In genomic region chr9:128636556-128637530, GRCh38 we compare ENCODE assay signal across 10 cellular contexts. TPM values are rescaled to one million over a fixed set of nuclear protein-coding genes. Genes with fewer than 3 reads are reported as not detected.
DNase-seq lines count a peak whose midpoint lies in the region; ATAC-seq and TF ChIP-seq lines count a peak whose summit lies in the region.
"Had no signal": no experiment of that assay in that cellular context is flagged by ENCODE, and none has a peak within 500 bp of the region (broad histone marks: within the 10 kb centered on the region; RNA-seq: fewer than 3 reads in every experiment).

No MANE protein-coding gene starts in this region.

- TF ChIP-seq CTCF in Panc1 (IDR thresholded peaks at IDR 0.05) (no peak), heart right ventricle (IDR thresholded peaks at IDR 0.05) (no peak), smooth muscle cell (IDR thresholded peaks at IDR 0.05; ENCODE audit: borderline replicate concordance, insufficient read depth, poor library complexity, severe bottlenecking) (no peak)

- H3K9ac ChIP-seq in smooth muscle cell (ENCODE audit: low read depth), result no peak overlapping the region

- no peak overlapping the region for H3K4me2 ChIP-seq in smooth muscle cell

- BruUV-seq in Panc1 (replicated peaks; lab: Mats Ljungman, UMichigan), result no TSS peak

- DNase-seq in H4 (ENCODE audit: low spot score) (peak; percentile 5), Panc1 (ENCODE audit: low read depth, low spot score) (no peak), heart right ventricle (no peak), smooth muscle cell (lab: John Stamatoyannopoulos, UW; ENCODE audit: unreplicated experiment) (no peak), aorta (no peak), AG08395 (ENCODE audit: low spot score) (no peak)
- DNase-seq: activated CD4-positive, CD25-positive, alpha-beta regulatory T cell; activated naive CD4-positive, alpha-beta T cell treated with anti-CD3 and anti-CD28 coated beads, Interleukin-2, amount 10 ng/mL, durations not matched to agents 7 days and 5 days had no signal

- CTCF ChIA-PET in Panc1 (lab: Charles Lee), result no interaction called here

- H3K4me1 ChIP-seq in Panc1 (ENCODE audit: control insufficient read depth, insufficient read depth, low read length) (peaks cover 32% of the 10 kb centered on the region), heart right ventricle (peaks cover 13 to 35% (median 20%) of the 10 kb centered on the region in 9 donors), smooth muscle cell (ENCODE audit: low read depth) (no peaks in the 10 kb centered on the region), aorta (ENCODE audit: control insufficient read depth in 1 of 2, insufficient read depth in 2 of 2, low read length in 2 of 2) (no peaks in the 10 kb centered on the region)

- H3K9me3 ChIP-seq in Panc1 (ENCODE audit: control insufficient read depth, insufficient read depth, low read depth, low read length) (no peaks in the 10 kb centered on the region), heart right ventricle (no peaks in the 10 kb centered on the region), smooth muscle cell (replicated peaks; ENCODE audit: low read depth) (no peaks in the 10 kb centered on the region), aorta (ENCODE audit: control insufficient read depth, low read length) (no peaks in the 10 kb centered on the region)

- no peak overlapping the region for H3K4me3 ChIP-seq in Panc1 (ENCODE audit: low read depth in 2 of 2, low read length in 2 of 2)
- H3K4me3 ChIP-seq in heart right ventricle, result no peak overlapping the region
- no peak overlapping the region for H3K4me3 ChIP-seq in smooth muscle cell
- H3K4me3 ChIP-seq in aorta (ENCODE audit: low read length in 2 of 2), result no peak overlapping the region

- intact Hi-C loops in Panc1 (cut with micrococcal nuclease; ENCODE audit: unreplicated experiment) (no loop called here), heart right ventricle (cut with DNase I) (loop anchor here in 4 of 10 donors (5.0 to 10.0 kb wide), 3 partner anchors 48 to 275 kb away; partner anchors contain the start of gene SET (in 4 of the 4)), aorta (cut with DNase I) (loop anchor here (5.0 kb wide), 1 partner anchor 50 kb away; the partner anchor contains the start of gene SET (in 2 of the 2))

- H4K20me1 ChIP-seq in smooth muscle cell (ENCODE audit: low read depth), result no peaks in the 10 kb centered on the region

- H3K27ac ChIP-seq in Panc1 (ENCODE audit: low read length) (peak overlapping the region; percentile 81), heart right ventricle (peak overlapping the region in 8 of 10 donors; percentile 94 to 97 (median 96)), smooth muscle cell (ENCODE audit: low read depth) (peak overlapping the region; percentile 40), aorta (ENCODE audit: low read depth in 1 of 2, low read length in 2 of 2) (peak overlapping the region in 1 of 2 donors; percentile 85)

- ATAC-seq in Panc1, result peak; percentile 0; the same call in 1 of the 2 replicates
- peak in 5 of 8 donors; percentile 1 to 3 (median 2) for ATAC-seq in heart right ventricle
- ATAC-seq in aorta (ENCODE audit: low FRiP score), result no peak
- ATAC-seq in GM18519 (IDR thresholded peaks at IDR 0.05; ENCODE audit: low FRiP score, unreplicated experiment), result no peak
- no peak for ATAC-seq in HG02759 (IDR thresholded peaks at IDR 0.05; ENCODE audit: unreplicated experiment)

- POLR2A ChIA-PET in Panc1 (lab: Charles Lee), result no interaction called here

- WGBS in heart right ventricle, 2 donors, result 83 to 87% methylated on average over 20 of the region's 20 CpGs
- 97% methylated on average over 20 of the region's 20 CpGs for WGBS in smooth muscle cell (ENCODE audit: low lambda C conversion rate)
- 83 to 85% methylated on average over 20 of the region's 20 CpGs for WGBS in aorta, 2 donors

- in situ Hi-C loops in Panc1 (cut with HindIII; ENCODE audit: low pct_unique_long_range_greater_than_20kb, low sequenced_read_pairs), result no loop called here

- no peak overlapping the region for H2AFZ ChIP-seq in smooth muscle cell (ENCODE audit: low read depth)

- H3K27me3 ChIP-seq in Panc1 (ENCODE audit: control insufficient read depth, insufficient read depth, low read length), result no peaks in the 10 kb centered on the region
- H3K27me3 ChIP-seq in heart right ventricle, result no peaks in the 10 kb centered on the region
- H3K27me3 ChIP-seq in smooth muscle cell (ENCODE audit: low read depth), result no peaks in the 10 kb centered on the region
- H3K27me3 ChIP-seq in aorta (ENCODE audit: control insufficient read depth in 1 of 2, insufficient read depth in 2 of 2, low read length in 1 of 2), result no peaks in the 10 kb centered on the region

- H3K79me2 ChIP-seq in smooth muscle cell (ENCODE audit: low read depth), result no peaks in the 10 kb centered on the region

- H3K36me3 ChIP-seq in Panc1 (ENCODE audit: control insufficient read depth, insufficient read depth, low read length) (peaks cover 6% of the 10 kb centered on the region; the same call in 1 of the 2 replicates), heart right ventricle (peaks cover 0 to 48% (median 25%) of the 10 kb centered on the region in 9 donors), smooth muscle cell (ENCODE audit: low read depth) (no peaks in the 10 kb centered on the region), aorta (ENCODE audit: control insufficient read depth in 1 of 2, insufficient read depth in 2 of 2, low read length in 1 of 2) (peaks cover 0 to 13% of the 10 kb centered on the region in 2 donors)

- H3F3A ChIP-seq in smooth muscle cell (ENCODE audit: low read depth), result peaks cover 11% of the 10 kb centered on the region

RNA-seq across cellular contexts. Expression of gene DYNC2I2, which starts 19.8 kb away (rescaled TPM):
- 56.9 and 69.0 TPM in 2 replicates for total RNA-seq in H4 (2014; rRNA removed; shearing (Covaris generic))
- total RNA-seq in Panc1 (2021; ENCODE audit: unreplicated experiment) (78.1 TPM), heart right ventricle (10 to 100 TPM; 22.1 to 44.8 (median 30.1) TPM), smooth muscle cell (23.5 and 28.6 TPM in 2 replicates), aorta (10 to 100 TPM in 1 of 2 donors, 1 to 10 TPM in 1; 9.0 to 15.3 TPM)
- 96.2 TPM for polyA plus RNA-seq in Panc1 (2012; ENCODE audit: insufficient read length)
- polyA plus RNA-seq in heart right ventricle (10 to 100 TPM; 60.1 to 83.2 TPM), smooth muscle cell (50.9 and 58.3 TPM in 2 replicates), aorta (10 to 100 TPM; 20.2 to 55.3 TPM)

RNA-seq across cellular contexts. Expression of gene SET, which starts 52.2 kb away (rescaled TPM):
- total RNA-seq in H4 (2014; rRNA removed; shearing (Covaris generic)), result 568 and 655 TPM in 2 replicates
- total RNA-seq in Panc1 (2021; ENCODE audit: unreplicated experiment) (422 TPM), heart right ventricle (100 to 1,000 TPM; 183 to 228 (median 202) TPM), smooth muscle cell (262 and 380 TPM in 2 replicates), aorta (100 to 1,000 TPM; 190 to 195 TPM)
- polyA plus RNA-seq in Panc1 (2012; ENCODE audit: insufficient read length), result 224 TPM
- polyA plus RNA-seq in heart right ventricle (100 to 1,000 TPM in 1 of 2 donors, 10 to 100 TPM in 1; 87.0 to 138 TPM), smooth muscle cell (162 and 197 TPM in 2 replicates), aorta (100 to 1,000 TPM in 1 of 2 donors, 10 to 100 TPM in 1; 98.5 to 167 TPM)

Comparison
In these comparisons a context has a peak if more than half of its experiments do, and no peak if none do; other contexts are left out.
1. ATAC-seq: peak in Panc1 (single experiment) and heart right ventricle (5 of 8); none in aorta (single experiment), GM18519 (single experiment) and HG02759 (single experiment).